Comparison of ENCODE assay signal across 17 cellular contexts in genomic region chr2:10989151-10989550, GRCh38.
A peak's percentile ranks its signal among the peaks of the same experiment; 100 is the strongest.
DNase-seq lines count a peak whose midpoint lies in the region; ATAC-seq and TF ChIP-seq lines count a peak whose summit lies in the region.
"Had no signal": no experiment of that assay in that cellular context is flagged by ENCODE, and none has a peak within 500 bp of the region (broad histone marks: within the 10 kb centered on the region; RNA-seq: fewer than 3 reads in every experiment).

No MANE protein-coding gene starts in this region.

- intact Hi-C loops in upper lobe of right lung (cut with DNase I) (no loop called here), tibial artery (cut with DNase I; ENCODE audit: low total_unique reads) (no loop called here)

- peak; percentile 1 for DNase-seq in activated CD4-positive, CD25-positive, alpha-beta regulatory T cell treated with anti-CD3 and anti-CD28 coated beads, Interleukin-2, amount 50 U/mL, for 72 hours
- DNase-seq in WERI-Rb-1 (peak; percentile 86), neural crest cell (ENCODE audit: low read depth, low spot score) (no peak), upper lobe of right lung (peak; percentile 21), NCI-H128 (lab: John Stamatoyannopoulos, UW; ENCODE audit: unreplicated experiment) (no peak), tibial artery (no peak)
- DNase-seq: 8988T; CD4-positive, alpha-beta memory T cell; DMS153; DMS79; GDM1; GM23248; HCEC 1CT had no signal

- H3K9me3 Mint-ChIP-seq in neural crest cell: no peaks in the 10 kb centered on the region
- H3K9me3 Mint-ChIP-seq: CD4-positive, alpha-beta memory T cell had no signal

- H3K4me1 ChIP-seq in upper lobe of right lung (peaks cover 4% of the 10 kb centered on the region), tibial artery (no peaks in the 10 kb centered on the region)

- TF ChIP-seq CTCF in WERI-Rb-1 (IDR thresholded peaks at IDR 0.05; ENCODE audit: low read depth, low read length) (no peak), neural crest cell (conservative IDR thresholded peaks at IDR 0.05) (no peak), upper lobe of right lung (IDR thresholded peaks at IDR 0.05) (no peak), tibial artery (IDR thresholded peaks at IDR 0.05) (no peak)

- H3K36me3 ChIP-seq in WERI-Rb-1 (no peaks in the 10 kb centered on the region), upper lobe of right lung (no peaks in the 10 kb centered on the region), tibial artery (no peaks in the 10 kb centered on the region)
- H3K36me3 ChIP-seq: BLaER1 had no signal

- peaks cover 17% of the 10 kb centered on the region for H3K4me1 Mint-ChIP-seq in neural crest cell
- H3K4me1 Mint-ChIP-seq: CD4-positive, alpha-beta memory T cell had no signal

- H3K27me3 ChIP-seq in WERI-Rb-1 (ENCODE audit: insufficient read depth, low read depth, severe bottlenecking) (no peaks in the 10 kb centered on the region), upper lobe of right lung (no peaks in the 10 kb centered on the region), tibial artery (peaks cover 0 to 3% of the 10 kb centered on the region in 2 donors)
- H3K27me3 ChIP-seq: BLaER1 had no signal

- H3K36me3 Mint-ChIP-seq in neural crest cell (ENCODE audit: low read depth): no peaks in the 10 kb centered on the region
- H3K36me3 Mint-ChIP-seq: CD14-positive monocyte; CD4-positive, alpha-beta memory T cell had no signal

- H3K27ac Mint-ChIP-seq in neural crest cell (ENCODE audit: unreplicated experiment): peak overlapping the region; percentile 83
- H3K27ac Mint-ChIP-seq: CD14-positive monocyte; CD4-positive, alpha-beta memory T cell had no signal

- H3K27ac ChIP-seq in WERI-Rb-1 (peak overlapping the region; percentile 74), upper lobe of right lung (no peak overlapping the region), tibial artery (no peak overlapping the region)
- H3K27ac ChIP-seq: BLaER1, GM23248, HL-60 had no signal

- no peak for ATAC-seq in activated CD4-positive, CD25-positive, alpha-beta regulatory T cell treated with anti-CD3 and anti-CD28 coated beads, Interleukin-2, amount 50 U/mL, for 24 hours
- ATAC-seq in upper lobe of right lung: no peak

- H3K4me3 ChIP-seq in WERI-Rb-1 (ENCODE audit: low read depth, low read length) (no peak overlapping the region), upper lobe of right lung (no peak overlapping the region), tibial artery (no peak overlapping the region)
- H3K4me3 ChIP-seq: BLaER1, GM23248 had no signal

- no peak overlapping the region for H3K4me3 Mint-ChIP-seq in neural crest cell
- H3K4me3 Mint-ChIP-seq: CD14-positive monocyte; CD4-positive, alpha-beta memory T cell had no signal

- H3K9me3 ChIP-seq in WERI-Rb-1 (ENCODE audit: severe bottlenecking) (no peaks in the 10 kb centered on the region), upper lobe of right lung (no peaks in the 10 kb centered on the region), tibial artery (no peaks in the 10 kb centered on the region)
- H3K9me3 ChIP-seq: BLaER1 had no signal

- peaks cover 4% of the 10 kb centered on the region for H3K27me3 Mint-ChIP-seq in neural crest cell (ENCODE audit: low read depth)

Comparison
In these comparisons a context has a peak if more than half of its experiments do, and no peak if none do; other contexts are left out.
1. DNase-seq: peak in activated CD4-positive, CD25-positive, alpha-beta regulatory T cell treated with anti-CD3 and anti-CD28 coated beads, Interleukin-2, amount 50 U/mL, for 72 hours (single experiment), WERI-Rb-1 (single experiment) and upper lobe of right lung (single experiment); none in neural crest cell (single experiment), NCI-H128 (single experiment) and tibial artery (0 of 2).